ENCODE assay signal across 14 cellular contexts in genomic region chr2:26718949-26719686, GRCh38. TPM values are rescaled to one million over a fixed set of nuclear protein-coding genes. Genes with fewer than 3 reads are reported as not detected.
"Had no signal": no experiment of that assay in that cellular context is flagged by ENCODE, and none has a peak within 500 bp of the region (broad histone marks: within the 10 kb centered on the region; RNA-seq: fewer than 3 reads in every experiment).

No MANE protein-coding gene starts in this region.

- H3K4me3 ChIP-seq: coronary artery, esophagus squamous epithelium had no signal

- H3K27ac ChIP-seq: neutrophil had no signal

- DNase-seq: activated CD4-positive, alpha-beta T cell treated with anti-CD3 and anti-CD28 coated beads for 1 hour; activated CD4-positive, alpha-beta T cell treated with anti-CD3 and anti-CD28 coated beads, Interleukin-2, amount 50 U/mL, for 48 hours; activated naive CD4-positive, alpha-beta T cell treated with anti-CD3 and anti-CD28 coated beads, Interleukin-2, amount 50 U/mL, for 16 hours; central memory CD4-positive, alpha-beta T cell; effector CD4-positive, alpha-beta T cell; esophagus squamous epithelium; foreskin fibroblast; midbrain; stimulated activated naive CD8-positive, alpha-beta T cell treated with anti-CD3 and anti-CD28 coated beads, Interleukin-15, Interleukin-2, amounts not matched to agents 100 U/mL and 50 U/mL, for 24 hours; T-helper 1 cell; T1000 had no signal

- ATAC-seq: stimulated activated naive CD8-positive, alpha-beta T cell treated with anti-CD3 and anti-CD28 coated beads, Interleukin-15, Interleukin-2, amounts not matched to agents 100 U/mL and 50 U/mL, for 24 hours had no signal

- H3K9me3 ChIP-seq: esophagus squamous epithelium, neutrophil had no signal

- H3K27me3 ChIP-seq: esophagus squamous epithelium, neutrophil had no signal

- H3K36me3 ChIP-seq: esophagus squamous epithelium, neutrophil had no signal

RNA-seq across cellular contexts. Expression of gene KCNK3, which starts 26.6 kb away (rescaled TPM):
- total RNA-seq: SK-MEL-5 had no signal
